Comparison of ENCODE assay signal across 14 cellular contexts in the genomic region with DNA sequence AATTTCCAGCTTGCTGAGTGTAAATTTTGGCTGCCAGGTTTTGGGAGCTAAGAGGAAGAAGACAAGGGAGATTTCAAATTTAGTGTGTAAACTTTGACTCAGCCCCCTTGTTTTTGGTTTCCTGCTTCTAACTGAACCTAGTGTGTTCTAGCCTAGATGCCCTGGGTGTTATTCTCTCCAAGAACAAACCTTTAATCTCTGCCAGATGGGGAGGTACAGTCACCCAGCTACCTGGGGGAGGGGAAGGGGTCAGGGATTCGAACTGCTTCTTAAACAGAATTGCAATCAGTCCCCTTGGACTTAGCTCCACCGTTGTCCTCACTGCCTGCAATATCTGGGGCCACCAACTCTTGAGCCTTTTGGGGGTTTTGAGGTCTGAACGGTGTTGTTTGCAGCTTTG.
DNase-seq lines count a peak whose midpoint lies in the region; FAIRE-seq and TF ChIP-seq lines count a peak whose summit lies in the region.
"Had no signal": no experiment of that assay in that cellular context is flagged by ENCODE, and none has a peak within 500 bp of the region (broad histone marks: within the 10 kb centered on the region; RNA-seq: fewer than 3 reads in every experiment).

No MANE protein-coding gene starts in this region.

- no peaks in the 10 kb centered on the region for H3K79me1 ChIP-seq in H1 (ENCODE audit: low read depth, low read length)

- TF ChIP-seq RAD21 in H1 (IDR thresholded peaks at IDR 0.05 in 1 of 2, conservative IDR thresholded peaks at IDR 0.05 in 1 of 2; ENCODE audit: low read depth in 2 of 2, low read length in 2 of 2), result no peak
- TF ChIP-seq RAD21 in SK-N-SH (IDR thresholded peaks at IDR 0.05; ENCODE audit: low read length), result no peak

- no peak overlapping the region for H2BK15ac ChIP-seq in H1 (ENCODE audit: low read length)

- H2BK12ac ChIP-seq in H1 (ENCODE audit: low read depth, low read length), result no peak overlapping the region

- TF ChIP-seq EP300 in H1 (IDR thresholded peaks at IDR 0.05; ENCODE audit: borderline replicate concordance in 1 of 2, low read depth in 2 of 2, low read length in 2 of 2) (no peak), SK-N-SH (IDR thresholded peaks at IDR 0.05; ENCODE audit: borderline replicate concordance in 1 of 2, low read depth in 1 of 2, low read length in 1 of 2) (no peak)

- H2BK120ac ChIP-seq in H1 (replicated peaks; ENCODE audit: low read depth, low read length), result no peak overlapping the region

- H3K18ac ChIP-seq in H1 (ENCODE audit: extremely low read depth, low read length), result no peak overlapping the region

- H2AFZ ChIP-seq in H1 (ENCODE audit: low read length) (peak overlapping the region; percentile 72), SK-N-SH (ENCODE audit: low read depth) (no peak overlapping the region)

- peak overlapping the region; percentile 31 for H3K27ac ChIP-seq in cardiac muscle cell
- H3K27ac ChIP-seq in right atrium auricular region, result no peak overlapping the region
- H3K27ac ChIP-seq in H1 (ENCODE audit: low read depth, low read length), result no peak overlapping the region
- no peak overlapping the region for H3K27ac ChIP-seq in SK-N-SH (ENCODE audit: low read depth in 2 of 2, low read length in 1 of 2)
- H3K27ac ChIP-seq: 22Rv1 had no signal

- no peak overlapping the region for H2AK5ac ChIP-seq in H1 (ENCODE audit: low read depth, low read length)

- CTCF ChIA-PET in H1 (lab: Charles Lee; ENCODE audit: partially characterized antibody) (interaction anchor here (0.7 to 1.7 kb wide), 3 partner anchors 8 to 240 kb away, joined by 3 to 5 read pairs (median 3); no protein-coding TSS in a partner anchor), SK-N-SH (lab: Yijun Ruan, JAX) (interaction anchor here (0.8 to 1.1 kb wide), 3 partner anchors 10 to 245 kb away, joined by 3 to 5 read pairs (median 3); no protein-coding TSS in a partner anchor)

- no peak overlapping the region for H3K14ac ChIP-seq in H1 (ENCODE audit: insufficient read length)

- TF ChIP-seq CTCF in cardiac muscle cell (IDR thresholded peaks at IDR 0.05; ENCODE audit: low read depth, low read length) (no peak), right atrium auricular region (IDR thresholded peaks at IDR 0.05) (no peak), H1 (IDR thresholded peaks at IDR 0.05; ENCODE audit: control extremely low read depth in 1 of 3, insufficient read depth in 1 of 3, low read depth in 1 of 3, low read length in 3 of 3) (no peak), SK-N-SH (IDR thresholded peaks at IDR 0.05) (no peak)

- no peak overlapping the region for H3K23ac ChIP-seq in H1 (ENCODE audit: insufficient read length)

- H3K9me2 ChIP-seq in SK-N-SH, result no peaks in the 10 kb centered on the region

- H3K4me2 ChIP-seq in H1 (ENCODE audit: insufficient read depth in 1 of 2, low read depth in 2 of 2, low read length in 2 of 2) (no peak overlapping the region), SK-N-SH (no peak overlapping the region)

- H3K4me3 ChIP-seq in cardiac muscle cell (no peak overlapping the region), right atrium auricular region (no peak overlapping the region), H1 (ENCODE audit: extremely low read depth in 1 of 4, insufficient read depth in 2 of 4, low read depth in 3 of 4, low read length in 4 of 4) (no peak overlapping the region), SK-N-SH (ENCODE audit: low read depth in 2 of 2, low read length in 1 of 2) (no peak overlapping the region)

- no peak overlapping the region for H4K91ac ChIP-seq in H1 (replicated peaks; ENCODE audit: insufficient read length, low read length)

- no peak overlapping the region for H2BK5ac ChIP-seq in H1 (ENCODE audit: low read depth, low read length)

- H4K8ac ChIP-seq in H1 (ENCODE audit: extremely low read depth, insufficient read depth, low read length), result no peak overlapping the region

- POLR2A ChIA-PET in H1 (lab: Charles Lee; ENCODE audit: partially characterized antibody), result no interaction called here
- POLR2A ChIA-PET in SK-N-SH (lab: Yijun Ruan, JAX), result no interaction called here

- WGBS in H1 (ENCODE audit: extremely low coverage in 1 of 2, insufficient coverage in 1 of 2, insufficient read length in 1 of 2, insufficient replicate concordance in 2 of 2, low coverage in 1 of 2, low lambda C conversion rate in 2 of 2, missing lambda C conversion rate in 1 of 2), 2 experiments, result 84% methylated on average over 3 of the region's 3 CpGs; no CpG with 5 or more reads in 1 of the 2 experiments
- 41% methylated on average over 3 of the region's 3 CpGs for WGBS in SK-N-SH (ENCODE audit: low lambda C conversion rate)

- DNase-seq in cardiac muscle cell (ENCODE audit: low read depth in 1 of 2, low spot score in 1 of 2) (no peak), right atrium auricular region (ENCODE audit: low spot score) (no peak), NCI-H82 (lab: John Stamatoyannopoulos, UW) (peak; percentile 88), H1 (ENCODE audit: low read depth in 1 of 2, low spot score in 2 of 2) (no peak), SK-N-SH (no peak), NCI-H524 treated with DMSO at 0.1 percent for 48 hours (lab: John Stamatoyannopoulos, UW) (no peak)
- no peak for DNase-seq in activated T-cell treated with anti-CD3 and anti-CD28 coated beads, Interleukin-2, amount 50 U/mL, for 48 hours
- DNase-seq: CD8-positive, alpha-beta T cell; COR-L47; DMS153; GF-D8 had no signal

- H3K27me3 ChIP-seq in cardiac muscle cell (no peaks in the 10 kb centered on the region), right atrium auricular region (no peaks in the 10 kb centered on the region), H1 (replicated peaks in 1 of 4; ENCODE audit: control insufficient read depth in 3 of 4, extremely low read depth in 1 of 4, insufficient read depth in 3 of 4, low read length in 3 of 4) (no peaks in the 10 kb centered on the region), SK-N-SH (ENCODE audit: insufficient read depth) (no peaks in the 10 kb centered on the region)

- H4K20me1 ChIP-seq in H1 (replicated peaks in 1 of 2; ENCODE audit: control insufficient read depth in 1 of 2, insufficient read depth in 2 of 2, low read length in 2 of 2), result no peaks in the 10 kb centered on the region
- H4K20me1 ChIP-seq in SK-N-SH (ENCODE audit: insufficient read depth), result no peaks in the 10 kb centered on the region

- H3F3A ChIP-seq in SK-N-SH (replicated peaks; ENCODE audit: insufficient read depth), result no peaks in the 10 kb centered on the region

- no peaks in the 10 kb centered on the region for H3K36me3 ChIP-seq in cardiac muscle cell
- H3K36me3 ChIP-seq in right atrium auricular region, result no peaks in the 10 kb centered on the region
- no peaks in the 10 kb centered on the region for H3K36me3 ChIP-seq in H1 (ENCODE audit: control insufficient read depth in 2 of 4, insufficient read depth in 4 of 4, low read length in 3 of 4)
- H3K36me3 ChIP-seq in SK-N-SH (replicated peaks in 1 of 2; ENCODE audit: control insufficient read depth in 1 of 2, insufficient read depth in 2 of 2, low read length in 1 of 2), result peaks cover 3 to 10% of the 10 kb centered on the region in 2 experiments

- TF ChIP-seq POLR2A in H1 (IDR thresholded peaks at IDR 0.05; ENCODE audit: control extremely low read depth in 1 of 2, low read depth in 2 of 2, low read length in 2 of 2), result no peak

- no peaks in the 10 kb centered on the region for H3K23me2 ChIP-seq in H1 (ENCODE audit: low read depth, low read length)

- H3K4me1 ChIP-seq in cardiac muscle cell (ENCODE audit: low read depth) (peaks cover 24% of the 10 kb centered on the region), right atrium auricular region (no peaks in the 10 kb centered on the region), H1 (replicated peaks in 1 of 4; ENCODE audit: control insufficient read depth in 3 of 4, insufficient read depth in 4 of 4, low read length in 3 of 4) (no peaks in the 10 kb centered on the region), SK-N-SH (ENCODE audit: control insufficient read depth in 1 of 2, insufficient read depth in 2 of 2, low read depth in 1 of 2, low read length in 1 of 2) (peaks cover 0 to 10% of the 10 kb centered on the region in 2 experiments; a peak in 2 of 4 replicates)

- no peak for FAIRE-seq in H1 (lab: Jason Lieb, UNC)
- FAIRE-seq: GM19239, H54 had no signal

- H3K9me3 ChIP-seq in cardiac muscle cell (ENCODE audit: low read depth), result no peaks in the 10 kb centered on the region
- peaks cover 0 to 10% of the 10 kb centered on the region in 2 donors for H3K9me3 ChIP-seq in right atrium auricular region
- H3K9me3 ChIP-seq in H1 (ENCODE audit: insufficient read depth in 2 of 2, low read depth in 1 of 2, low read length in 1 of 2), result no peaks in the 10 kb centered on the region
- no peaks in the 10 kb centered on the region for H3K9me3 ChIP-seq in SK-N-SH

- H3K79me2 ChIP-seq in H1 (ENCODE audit: control insufficient read depth in 1 of 2, insufficient read depth in 2 of 2, low read length in 2 of 2) (no peaks in the 10 kb centered on the region), SK-N-SH (ENCODE audit: insufficient read depth) (no peaks in the 10 kb centered on the region)

- no peak overlapping the region for H2BK20ac ChIP-seq in H1 (ENCODE audit: low read length)

- H3K4ac ChIP-seq in H1 (replicated peaks; ENCODE audit: insufficient read length, low read depth, low read length), result no peak overlapping the region

- no peak overlapping the region for H3K56ac ChIP-seq in H1 (replicated peaks; ENCODE audit: insufficient read length, low read depth, low read length)

- no peak overlapping the region for H3K9ac ChIP-seq in H1 (replicated peaks in 1 of 4; ENCODE audit: extremely low read depth in 1 of 4, low read depth in 3 of 4, low read length in 3 of 4)
- H3K9ac ChIP-seq in SK-N-SH, result no peak overlapping the region

- no peak overlapping the region for H4K5ac ChIP-seq in H1 (ENCODE audit: insufficient read length, low read depth, low read length)

TF ChIP-seq in H1, 55 proteins besides CTCF, POLR2A, EP300 and RAD21 (continues in another document):
- TF ChIP-seq CHD1 (IDR thresholded peaks at IDR 0.05; ENCODE audit: low read depth, low read length), result no peak

TF ChIP-seq in SK-N-SH, 30 proteins besides CTCF, POLR2A, EP300 and RAD21 (continues in another document):
- TF ChIP-seq, protein P1, sequence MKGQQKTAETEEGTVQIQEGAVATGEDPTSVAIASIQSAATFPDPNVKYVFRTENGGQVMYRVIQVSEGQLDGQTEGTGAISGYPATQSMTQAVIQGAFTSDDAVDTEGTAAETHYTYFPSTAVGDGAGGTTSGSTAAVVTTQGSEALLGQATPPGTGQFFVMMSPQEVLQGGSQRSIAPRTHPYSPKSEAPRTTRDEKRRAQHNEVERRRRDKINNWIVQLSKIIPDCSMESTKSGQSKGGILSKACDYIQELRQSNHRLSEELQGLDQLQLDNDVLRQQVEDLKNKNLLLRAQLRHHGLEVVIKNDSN (IDR thresholded peaks at IDR 0.05; ENCODE audit: borderline replicate concordance, low read depth), result no peak
- TF ChIP-seq, protein P2, sequence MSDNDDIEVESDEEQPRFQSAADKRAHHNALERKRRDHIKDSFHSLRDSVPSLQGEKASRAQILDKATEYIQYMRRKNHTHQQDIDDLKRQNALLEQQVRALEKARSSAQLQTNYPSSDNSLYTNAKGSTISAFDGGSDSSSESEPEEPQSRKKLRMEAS (IDR thresholded peaks at IDR 0.05; ENCODE audit: low read depth), result no peak
- TF ChIP-seq NRF1 (IDR thresholded peaks at IDR 0.05; ENCODE audit: low read depth, low read length) (no peak), YY1 (IDR thresholded peaks at IDR 0.05; ENCODE audit: low read depth) (no peak), JUND (IDR thresholded peaks at IDR 0.05) (no peak), TCF12 (IDR thresholded peaks at IDR 0.05) (no peak)
